In the genomic region with DNA sequence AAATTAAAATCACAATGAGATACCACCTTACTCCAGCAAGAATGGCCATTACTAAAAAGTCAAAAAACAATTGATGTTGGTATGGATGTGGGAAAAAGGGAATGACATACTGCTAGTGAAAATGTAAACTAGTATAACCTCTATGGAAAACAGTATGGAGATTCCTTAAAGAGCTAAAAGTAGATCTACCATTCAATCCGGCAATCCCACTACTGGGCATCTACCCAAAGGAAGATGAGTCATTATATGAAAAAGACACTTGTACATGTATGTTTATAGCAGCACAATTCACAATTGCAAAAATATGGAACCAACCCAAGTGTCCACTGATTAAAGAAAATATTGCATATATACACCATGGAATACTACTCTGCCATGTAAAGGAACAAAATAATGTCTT, we compare ENCODE assay signal across 20 cellular contexts. TPM values are rescaled to one million over a fixed set of nuclear protein-coding genes. Genes with fewer than 3 reads are reported as not detected.
A peak's percentile ranks its signal among the peaks of the same experiment; 100 is the strongest.
DNase-seq lines count a peak whose midpoint lies in the region; ATAC-seq, FAIRE-seq and TF ChIP-seq lines count a peak whose summit lies in the region.
"Had no signal": no experiment of that assay in that cellular context is flagged by ENCODE, and none has a peak within 500 bp of the region (broad histone marks: within the 10 kb centered on the region; RNA-seq: fewer than 3 reads in every experiment).

No MANE protein-coding gene starts in this region.

- H2BK5ac ChIP-seq in IMR-90 (ENCODE audit: low read depth, low read length, poor library complexity, severe bottlenecking), result no peak overlapping the region

- no peaks in the 10 kb centered on the region for H3K79me1 ChIP-seq in IMR-90 (ENCODE audit: low read depth in 1 of 2, low read length in 2 of 2)

- H2BK15ac ChIP-seq in IMR-90 (ENCODE audit: low read depth, low read length), result no peak overlapping the region

- TF ChIP-seq RAD21 in IMR-90 (IDR thresholded peaks at IDR 0.05; ENCODE audit: low read length), result no peak

- no peak overlapping the region for H3K4ac ChIP-seq in IMR-90 (ENCODE audit: low read depth, low read length)

- no peak overlapping the region for H4K8ac ChIP-seq in IMR-90 (ENCODE audit: low read depth in 2 of 2, low read length in 2 of 2)

- no peak overlapping the region for H3K18ac ChIP-seq in IMR-90 (ENCODE audit: low read depth, low read length)

- FAIRE-seq in urothelium cell line (lab: Jason Lieb, UNC), result no peak
- FAIRE-seq: GM12891 had no signal

- no peaks in the 10 kb centered on the region for H3K79me2 ChIP-seq in mammary epithelial cell (ENCODE audit: insufficient read depth, low read length)

- TF ChIP-seq CTCF in IMR-90 (conservative IDR thresholded peaks at IDR 0.05; ENCODE audit: low read depth, low read length), result no peak
- no peak for TF ChIP-seq CTCF in mammary epithelial cell (conservative IDR thresholded peaks at IDR 0.05 in 1 of 2, IDR thresholded peaks at IDR 0.05 in 1 of 2; ENCODE audit: extremely low read depth in 1 of 2, insufficient read depth in 1 of 2, low read depth in 1 of 2, low read length in 2 of 2)
- no peak for TF ChIP-seq CTCF in foreskin keratinocyte (conservative IDR thresholded peaks at IDR 0.05)

- no peak overlapping the region for H3K27ac ChIP-seq in IMR-90 (ENCODE audit: insufficient read depth, low read length)
- no peak overlapping the region for H3K27ac ChIP-seq in mammary epithelial cell (ENCODE audit: insufficient read depth, low read depth, low read length)
- H3K27ac ChIP-seq in foreskin keratinocyte, result no peak overlapping the region
- H3K27ac ChIP-seq: RWPE1 had no signal

- no peak overlapping the region for H2AK9ac ChIP-seq in IMR-90 (replicated peaks; ENCODE audit: low read depth, low read length, poor library complexity)

- peaks cover under 1% of the 10 kb centered on the region; the same call in 1 of the 2 replicates for H3K4me1 ChIP-seq in IMR-90 (ENCODE audit: control insufficient read depth, insufficient read depth, low read length)
- H3K4me1 ChIP-seq in mammary epithelial cell (ENCODE audit: insufficient read depth, low read length), result peaks cover 12% of the 10 kb centered on the region
- H3K4me1 ChIP-seq in foreskin keratinocyte, result peaks cover 11% of the 10 kb centered on the region
- H3K4me1 ChIP-seq: Caco-2 had no signal

- H3K14ac ChIP-seq in IMR-90 (replicated peaks; ENCODE audit: low read depth, low read length), result no peak overlapping the region

- H2BK20ac ChIP-seq in IMR-90 (ENCODE audit: low read depth, low read length), result no peak overlapping the region

- BruUV-seq in IMR-90 (replicated peaks; lab: Mats Ljungman, UMichigan) (no TSS peak), mammary epithelial cell (replicated peaks; lab: Mats Ljungman, UMichigan) (no TSS peak)

- dilution Hi-C loops in IMR-90 (cut with HindIII; ENCODE audit: low sequenced_read_pairs, unreplicated experiment), result no loop called here
- dilution Hi-C loops in mammary epithelial cell (cut with HindIII; ENCODE audit: low sequenced_read_pairs), result no loop called here

- H3K4me3 ChIP-seq in IMR-90 (ENCODE audit: insufficient read depth, low read depth, low read length) (no peak overlapping the region), mammary epithelial cell (replicated peaks in 1 of 3; ENCODE audit: insufficient read depth in 1 of 3, low read depth in 2 of 3, low read length in 3 of 3) (no peak overlapping the region)

- POLR2A ChIA-PET in IMR-90 (lab: Charles Lee; ENCODE audit: unreplicated experiment), result no interaction called here

- peaks cover 12% of the 10 kb centered on the region for H3K27me3 ChIP-seq in IMR-90 (ENCODE audit: control insufficient read depth, insufficient read depth, low read length)
- no peaks in the 10 kb centered on the region for H3K27me3 ChIP-seq in mammary epithelial cell (ENCODE audit: insufficient read depth, low read length)
- peaks cover 6% of the 10 kb centered on the region for H3K27me3 ChIP-seq in foreskin keratinocyte

- no peaks in the 10 kb centered on the region for H4K20me1 ChIP-seq in IMR-90 (ENCODE audit: insufficient read depth, low read length)
- no peaks in the 10 kb centered on the region for H4K20me1 ChIP-seq in mammary epithelial cell (ENCODE audit: insufficient read depth, low read length)

- H3K36me3 ChIP-seq in IMR-90 (ENCODE audit: control insufficient read depth, insufficient read depth, low read length), result no peaks in the 10 kb centered on the region
- no peaks in the 10 kb centered on the region for H3K36me3 ChIP-seq in mammary epithelial cell (ENCODE audit: insufficient read depth, low read length)

- in situ Hi-C loops in IMR-90 (cut with MboI; ENCODE audit: low sequenced_read_pairs), result no loop called here
- in situ Hi-C loops in mammary epithelial cell (cut with MboI; ENCODE audit: low sequenced_read_pairs in 2 of 2), result no loop called here
- in situ Hi-C loops in ACHN (cut with HindIII; ENCODE audit: low pct_ligation_motif_present, low pct_unique_long_range_greater_than_20kb, low sequenced_read_pairs), result no loop called here

- intact Hi-C loops in IMR-90 (cut with micrococcal nuclease) (no loop called here), mammary epithelial cell (cut with micrococcal nuclease) (no loop called here)

- no peak overlapping the region for H2AK5ac ChIP-seq in IMR-90 (ENCODE audit: low read depth, low read length)

- H3K9me1 ChIP-seq in IMR-90 (ENCODE audit: insufficient read depth, low read length), result 0 out of 2 replicates have a peak, but pooled peaks cover 2% of the 10 kb centered on the region

- ATAC-seq in IMR-90 (ENCODE audit: low read depth) (no peak), foreskin keratinocyte (peak; percentile 26)

- TF ChIP-seq POLR2A in IMR-90 (IDR thresholded peaks at IDR 0.05; ENCODE audit: low read depth, low read length), result no peak

- DNase-seq in EH (ENCODE audit: low read depth) (peak; percentile 28), IMR-90 (peak; percentile 59), mammary epithelial cell (peak; percentile 25), foreskin keratinocyte (peak in 1 of 2 donors; percentile 41), urothelium cell line (ENCODE audit: low spot score) (no peak), ACHN (no peak), nucleus accumbens (lab: John Stamatoyannopoulos, UW) (no peak)
- DNase-seq: Caco-2; DMS153; GF-D8; GOT3; HFFc6; Kasumi-1; MV-4-11; NCI-H1417 treated with DMSO at 0.1 percent for 48 hours; NCI-H1930; NK-92 treated with Interleukin-12 subunit alpha and Interleukin-12 subunit beta, amount 100 ng/mL, for 24 hours had no signal

- no peak overlapping the region for H2BK120ac ChIP-seq in IMR-90 (ENCODE audit: low read depth, low read length)

- H3K9ac ChIP-seq in IMR-90 (ENCODE audit: low read depth, low read length) (no peak overlapping the region), mammary epithelial cell (ENCODE audit: insufficient read depth, low read length) (no peak overlapping the region)

- H4K91ac ChIP-seq in IMR-90 (ENCODE audit: insufficient read depth, low read depth, low read length), result no peak overlapping the region

- H3K56ac ChIP-seq in IMR-90 (ENCODE audit: extremely low read depth, insufficient read depth, low read length), result no peak overlapping the region

- H2AFZ ChIP-seq in IMR-90 (replicated peaks; ENCODE audit: low read length, poor library complexity) (no peak overlapping the region), mammary epithelial cell (ENCODE audit: low read depth, low read length) (no peak overlapping the region)

- H3K4me2 ChIP-seq in IMR-90 (ENCODE audit: low read depth, low read length), result no peak overlapping the region
- no peak overlapping the region for H3K4me2 ChIP-seq in mammary epithelial cell (ENCODE audit: insufficient read depth, low read depth, low read length)

- CTCF ChIA-PET in IMR-90 (lab: Yijun Ruan, JAX), result no interaction called here
- CTCF ChIA-PET in mammary epithelial cell (lab: Charles Lee; ENCODE audit: low non-redundant PET), result interaction anchor here (0.7 kb wide), 1 partner anchor 1331 kb away, joined by 8 read pairs; no protein-coding TSS in a partner anchor

- no peak overlapping the region for H3K23ac ChIP-seq in IMR-90 (ENCODE audit: low read depth, low read length)

- WGBS in IMR-90 (ENCODE audit: extremely low coverage in 2 of 2, insufficient read length in 1 of 2), 2 experiments, result no CpG with 5 or more reads among the region's 1 CpG
- WGBS in mammary epithelial cell (ENCODE audit: low coverage, missing lambda C conversion rate), result 0% methylated on average over 1 of the region's 1 CpG

- no peaks in the 10 kb centered on the region for H3K9me3 ChIP-seq in IMR-90 (ENCODE audit: control insufficient read depth, insufficient read depth, low read length)
- H3K9me3 ChIP-seq in mammary epithelial cell (replicated peaks; ENCODE audit: insufficient read depth, low read length), result no peaks in the 10 kb centered on the region
- H3K9me3 ChIP-seq: Caco-2 had no signal

- no peak overlapping the region for H4K5ac ChIP-seq in IMR-90 (ENCODE audit: low read depth, low read length)

TF ChIP-seq in IMR-90, 13 proteins besides CTCF, POLR2A, EP300 and RAD21:
- no peak for TF ChIP-seq SMC3 (IDR thresholded peaks at IDR 0.05; ENCODE audit: low read depth, low read length)
- no peak for TF ChIP-seq NFE2L2 (IDR thresholded peaks at IDR 0.05; ENCODE audit: low read depth, low read length)
- TF ChIP-seq CHD1 (IDR thresholded peaks at IDR 0.05; ENCODE audit: low read depth, low read length), result no peak
- TF ChIP-seq CEBPB (IDR thresholded peaks at IDR 0.05; ENCODE audit: low read depth, low read length), result no peak
- no peak for TF ChIP-seq MAFK (IDR thresholded peaks at IDR 0.05; ENCODE audit: low read depth, low read length)

RNA-seq across cellular contexts. Expression of gene SUSD4, which starts 37.2 kb away (rescaled TPM):
- 1.1 and 2.7 TPM in 2 replicates for total RNA-seq in IMR-90 (2012; rRNA removed)
- 1.7 and 1.8 TPM in 2 replicates for polyA plus RNA-seq in IMR-90 (2012; rRNA removed)
- 0.58 and 1.4 TPM in 2 replicates for polyA plus RNA-seq in IMR-90 (2012; cell fraction: cytosol; rRNA removed)
- 1.2 and 2.2 TPM in 2 replicates for polyA plus RNA-seq in IMR-90 (2012; cell fraction: nucleus; rRNA removed; ENCODE audit: low replicate concordance)
- 1 to 10 TPM; 2.3 to 5.7 TPM for total RNA-seq in mammary epithelial cell
- 5.8 TPM for polyA plus RNA-seq in mammary epithelial cell
- polyA minus RNA-seq in mammary epithelial cell, result 15.6 TPM
- total RNA-seq in foreskin keratinocyte, result 2.4 and 3.0 TPM in 2 replicates
- polyA plus RNA-seq in foreskin keratinocyte, result 1.2 and 1.5 TPM in 2 replicates
- total RNA-seq: A673 had no signal

Comparison
In these comparisons a context has a peak if more than half of its experiments do, and no peak if none do; other contexts are left out.
1. DNase-seq: peak in EH (single experiment), IMR-90 (single experiment) and mammary epithelial cell (single experiment); none in urothelium cell line (single experiment), ACHN (single experiment) and nucleus accumbens (0 of 56).